8 cellular contexts compared by ENCODE assay signal in the genomic region with DNA sequence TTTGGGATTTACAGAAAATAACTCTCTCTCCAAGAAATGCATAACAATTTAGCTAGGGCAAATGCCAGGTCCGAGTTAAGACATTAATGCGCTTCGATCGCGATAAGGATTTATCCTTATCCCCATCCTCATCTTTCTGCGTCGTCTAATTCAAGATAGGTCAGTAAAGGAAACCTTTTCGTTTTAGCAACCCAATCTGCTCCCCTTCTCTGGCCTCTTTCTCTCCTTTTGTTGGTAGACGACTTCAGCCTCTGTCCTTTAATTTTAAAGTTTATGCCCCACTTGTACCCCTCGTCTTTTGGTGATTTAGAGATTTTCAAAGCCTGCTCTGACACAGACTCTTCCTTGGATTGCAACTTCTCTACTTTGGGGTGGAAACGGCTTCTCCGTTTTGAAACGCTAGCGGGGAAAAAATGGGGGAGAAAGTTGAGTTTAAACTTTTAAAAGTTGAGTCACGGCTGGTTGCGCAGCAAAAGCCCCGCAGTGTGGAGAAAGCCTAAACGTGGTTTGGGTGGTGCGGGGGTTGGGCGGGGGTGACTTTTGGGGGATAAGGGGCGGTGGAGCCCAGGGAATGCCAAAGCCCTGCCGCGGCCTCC. TPM values are rescaled to one million over a fixed set of nuclear protein-coding genes. Genes with fewer than 3 reads are reported as not detected.
A peak's percentile ranks its signal among the peaks of the same experiment; 100 is the strongest.
DNase-seq lines count a peak whose midpoint lies in the region; TF ChIP-seq lines count a peak whose summit lies in the region.

No MANE protein-coding gene starts in this region.

- H3K9me2 ChIP-seq in GM23248 (ENCODE audit: insufficient read depth), result no peaks in the 10 kb centered on the region

- peak overlapping the region; percentile 86 for H3K9ac ChIP-seq in GM23248

- H3K4me3 ChIP-seq in GM23248, result peak overlapping the region; percentile 84
- H3K4me3 ChIP-seq in sigmoid colon, result peak overlapping the region; percentile 78 to 88 (median 85)

- intact Hi-C loops in sigmoid colon (cut with DNase I), result loop anchor here (2.0 kb wide), 1 partner anchor 67 kb away; no protein-coding TSS in a partner anchor

- H3K9me3 Mint-ChIP-seq in glutamatergic neuron (ENCODE audit: unreplicated experiment), result peaks cover 4% of the 10 kb centered on the region

- no peak for TF ChIP-seq POLR2A in sigmoid colon (IDR thresholded peaks at IDR 0.05)

- DNase-seq in GM23248 (peak; percentile 87), T1000 (lab: John Stamatoyannopoulos, UW) (peak; percentile 15), glutamatergic neuron (no peak), sigmoid colon (no peak), NCI-H526 (lab: John Stamatoyannopoulos, UW) (no peak), NOMO-1 treated with DMSO at 0.1 percent for 48 hours (lab: John Stamatoyannopoulos, UW; ENCODE audit: unreplicated experiment) (no peak), NCI-H1105 (lab: John Stamatoyannopoulos, UW) (no peak), SKM-1 (lab: John Stamatoyannopoulos, UW; ENCODE audit: unreplicated experiment) (no peak)

- no peak overlapping the region for H3K27ac Mint-ChIP-seq in glutamatergic neuron (ENCODE audit: unreplicated experiment)

- H3K27me3 Mint-ChIP-seq in glutamatergic neuron (ENCODE audit: unreplicated experiment), result peaks cover 9% of the 10 kb centered on the region

- H3K9me3 ChIP-seq in GM23248 (ENCODE audit: low read depth) (no peaks in the 10 kb centered on the region), sigmoid colon (no peaks in the 10 kb centered on the region)

- H3F3A ChIP-seq in GM23248 (ENCODE audit: insufficient read depth), result peaks cover 46% of the 10 kb centered on the region

- in situ Hi-C loops in GM23248 (cut with MboI), result no loop called here

- peaks cover 41% of the 10 kb centered on the region for H3K79me2 ChIP-seq in GM23248 (ENCODE audit: insufficient read depth)

- TF ChIP-seq CTCF in glutamatergic neuron (IDR thresholded peaks at IDR 0.05; ENCODE audit: partially characterized antibody, unreplicated experiment), result no peak
- no peak for TF ChIP-seq CTCF in sigmoid colon (IDR thresholded peaks at IDR 0.05)

- H3K36me3 ChIP-seq in GM23248 (ENCODE audit: low read depth) (peaks cover 22% of the 10 kb centered on the region), sigmoid colon (no peaks in the 10 kb centered on the region)

- peak overlapping the region; percentile 74 for H3K4me3 Mint-ChIP-seq in glutamatergic neuron (ENCODE audit: unreplicated experiment)

- H2AFZ ChIP-seq in GM23248, result peak overlapping the region; percentile 86

- 3 to 5% methylated on average over 18 to 23 of the region's 23 CpGs for WGBS in GM23248 (ENCODE audit: low coverage in 1 of 2, low lambda C conversion rate in 2 of 2, missing lambda C conversion rate in 2 of 2), 2 experiments
- WGBS in sigmoid colon, 2 donors, result 45 to 62% methylated on average over 23 of the region's 23 CpGs

- H3K27ac ChIP-seq in GM23248 (peak overlapping the region; percentile 95), sigmoid colon (peak overlapping the region; percentile 93 to 95 (median 94))

- no peaks in the 10 kb centered on the region for H3K36me3 Mint-ChIP-seq in glutamatergic neuron (ENCODE audit: unreplicated experiment)

- H4K20me1 ChIP-seq in GM23248 (ENCODE audit: insufficient read depth), result no peaks in the 10 kb centered on the region

- peaks cover 5% of the 10 kb centered on the region for H3K4me1 Mint-ChIP-seq in glutamatergic neuron (ENCODE audit: low read depth, unreplicated experiment)

- H3K27me3 ChIP-seq in GM23248 (replicated peaks; ENCODE audit: insufficient read depth) (no peaks in the 10 kb centered on the region), sigmoid colon (no peaks in the 10 kb centered on the region)

- peaks cover 27% of the 10 kb centered on the region for H3K4me1 ChIP-seq in GM23248 (ENCODE audit: insufficient read depth)
- peaks cover 0 to 38% (median 33%) of the 10 kb centered on the region in 4 donors for H3K4me1 ChIP-seq in sigmoid colon

- H3K4me2 ChIP-seq in GM23248 (ENCODE audit: unreplicated experiment), result peak overlapping the region; percentile 90

- no peak for TF ChIP-seq EP300 in sigmoid colon (IDR thresholded peaks at IDR 0.05)

RNA-seq across cellular contexts. Expression of a gene that starts 0.5 kb away (rescaled TPM):
- 293 and 306 TPM in 2 replicates for total RNA-seq in GM23248 (2014; rRNA removed; shearing (Covaris generic))
- 36.9 and 38.4 TPM in 2 replicates for polyA plus RNA-seq in GM23248 (2016; fragmentation: Nextera tagmentation; extraction: Ambion mirVana)
- 2.9 TPM for total RNA-seq in glutamatergic neuron (ENCODE audit: unreplicated experiment)
- total RNA-seq in sigmoid colon, result 10 to 100 TPM; 37.4 to 54.7 (median 46.4) TPM
- 1 to 10 TPM in 2 of 3 donors, under 1 TPM in 1; 0.46 to 2.7 (median 1.8) TPM for polyA plus RNA-seq in sigmoid colon

Comparison
In these comparisons a context has a peak if more than half of its experiments do, and no peak if none do; other contexts are left out.
1. DNase-seq: peak in GM23248 (single experiment) and T1000 (single experiment); none in glutamatergic neuron (single experiment), sigmoid colon (single experiment), NCI-H526 (0 of 2), NOMO-1 treated with DMSO at 0.1 percent for 48 hours (single experiment), NCI-H1105 (single experiment) and SKM-1 (single experiment).